ENCODE assay signal across 1 cellular context in the genomic region with DNA sequence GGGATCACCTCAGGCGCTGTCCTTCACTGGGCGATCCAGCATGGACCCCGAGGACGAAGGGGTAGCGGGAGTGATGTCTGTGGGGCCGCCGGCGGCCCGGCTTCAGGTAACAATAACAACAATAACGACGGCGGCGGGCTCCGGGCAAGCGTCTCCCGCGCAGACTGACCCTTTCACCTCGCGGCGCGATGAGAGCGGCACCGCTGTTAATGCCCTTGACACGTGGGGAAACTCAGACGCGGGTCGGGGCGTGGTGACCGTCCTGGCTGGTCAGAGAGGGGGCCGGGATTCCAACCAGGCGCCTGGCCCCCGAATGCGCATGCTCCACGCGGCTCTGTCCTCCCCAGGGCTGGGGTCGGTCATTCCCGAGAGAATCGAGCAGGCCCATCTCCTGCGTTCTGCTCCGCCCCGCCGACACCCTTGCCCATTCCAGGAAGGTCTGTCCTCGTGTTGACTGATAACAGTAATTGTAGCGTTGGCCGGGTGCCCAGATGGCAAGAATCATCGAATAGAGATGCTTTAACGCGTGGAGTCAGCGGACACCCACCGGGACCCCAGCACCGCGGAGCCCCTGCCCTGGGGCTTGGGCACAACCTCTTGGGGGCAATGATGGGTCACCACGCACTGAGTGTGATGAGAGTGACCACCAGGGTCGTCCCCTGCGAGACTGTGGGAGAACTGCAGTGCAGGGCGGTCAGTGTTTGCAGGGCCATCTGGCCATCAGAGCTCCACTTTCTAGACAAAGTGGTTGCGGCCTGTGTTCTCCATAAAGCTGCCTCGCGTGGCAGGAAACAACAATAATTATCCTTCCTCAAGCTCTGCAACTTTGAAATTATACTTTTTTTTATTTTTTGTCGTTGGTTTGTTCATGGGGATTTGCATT.
TF ChIP-seq lines count a peak whose summit lies in the region.

No MANE protein-coding gene starts in this region.

TF ChIP-seq in HepG2, 621 proteins besides CTCF, POLR2A, EP300 and RAD21 (continues in another document):
- TF ChIP-seq, protein P1, sequence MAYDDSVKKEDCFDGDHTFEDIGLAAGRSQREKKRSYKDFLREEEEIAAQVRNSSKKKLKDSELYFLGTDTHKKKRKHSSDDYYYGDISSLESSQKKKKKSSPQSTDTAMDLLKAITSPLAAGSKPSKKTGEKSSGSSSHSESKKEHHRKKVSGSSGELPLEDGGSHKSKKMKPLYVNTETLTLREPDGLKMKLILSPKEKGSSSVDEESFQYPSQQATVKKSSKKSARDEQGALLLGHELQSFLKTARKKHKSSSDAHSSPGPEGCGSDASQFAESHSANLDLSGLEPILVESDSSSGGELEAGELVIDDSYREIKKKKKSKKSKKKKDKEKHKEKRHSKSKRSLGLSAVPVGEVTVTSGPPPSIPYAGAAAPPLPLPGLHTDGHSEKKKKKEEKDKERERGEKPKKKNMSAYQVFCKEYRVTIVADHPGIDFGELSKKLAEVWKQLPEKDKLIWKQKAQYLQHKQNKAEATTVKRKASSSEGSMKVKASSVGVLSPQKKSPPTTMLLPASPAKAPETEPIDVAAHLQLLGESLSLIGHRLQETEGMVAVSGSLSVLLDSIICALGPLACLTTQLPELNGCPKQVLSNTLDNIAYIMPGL (CRISPR knock-in tag; IDR thresholded peaks at IDR 0.05; ENCODE audit: borderline replicate concordance in 1 of 2, low read depth in 1 of 2), result 0 out of 4 replicates have a peak, but pooled peaks of 1 of the 2 experiments have one; percentile 21
- TF ChIP-seq HNRNPK (IDR thresholded peaks at IDR 0.05; ENCODE audit: low read depth, low read length, poor library complexity, severe bottlenecking), result peak; percentile 6
- TF ChIP-seq SP2 (CRISPR knock-in tag; IDR thresholded peaks at IDR 0.05), result no peak
- TF ChIP-seq, protein P2, sequence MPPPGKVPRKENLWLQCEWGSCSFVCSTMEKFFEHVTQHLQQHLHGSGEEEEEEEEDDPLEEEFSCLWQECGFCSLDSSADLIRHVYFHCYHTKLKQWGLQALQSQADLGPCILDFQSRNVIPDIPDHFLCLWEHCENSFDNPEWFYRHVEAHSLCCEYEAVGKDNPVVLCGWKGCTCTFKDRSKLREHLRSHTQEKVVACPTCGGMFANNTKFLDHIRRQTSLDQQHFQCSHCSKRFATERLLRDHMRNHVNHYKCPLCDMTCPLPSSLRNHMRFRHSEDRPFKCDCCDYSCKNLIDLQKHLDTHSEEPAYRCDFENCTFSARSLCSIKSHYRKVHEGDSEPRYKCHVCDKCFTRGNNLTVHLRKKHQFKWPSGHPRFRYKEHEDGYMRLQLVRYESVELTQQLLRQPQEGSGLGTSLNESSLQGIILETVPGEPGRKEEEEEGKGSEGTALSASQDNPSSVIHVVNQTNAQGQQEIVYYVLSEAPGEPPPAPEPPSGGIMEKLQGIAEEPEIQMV (CRISPR knock-in tag; IDR thresholded peaks at IDR 0.05; ENCODE audit: low read depth), result no peak; the same call in 1 of the 2 replicates
- TF ChIP-seq TAF1 (CRISPR knock-in tag; IDR thresholded peaks at IDR 0.05), result no peak
- TF ChIP-seq, protein P3, sequence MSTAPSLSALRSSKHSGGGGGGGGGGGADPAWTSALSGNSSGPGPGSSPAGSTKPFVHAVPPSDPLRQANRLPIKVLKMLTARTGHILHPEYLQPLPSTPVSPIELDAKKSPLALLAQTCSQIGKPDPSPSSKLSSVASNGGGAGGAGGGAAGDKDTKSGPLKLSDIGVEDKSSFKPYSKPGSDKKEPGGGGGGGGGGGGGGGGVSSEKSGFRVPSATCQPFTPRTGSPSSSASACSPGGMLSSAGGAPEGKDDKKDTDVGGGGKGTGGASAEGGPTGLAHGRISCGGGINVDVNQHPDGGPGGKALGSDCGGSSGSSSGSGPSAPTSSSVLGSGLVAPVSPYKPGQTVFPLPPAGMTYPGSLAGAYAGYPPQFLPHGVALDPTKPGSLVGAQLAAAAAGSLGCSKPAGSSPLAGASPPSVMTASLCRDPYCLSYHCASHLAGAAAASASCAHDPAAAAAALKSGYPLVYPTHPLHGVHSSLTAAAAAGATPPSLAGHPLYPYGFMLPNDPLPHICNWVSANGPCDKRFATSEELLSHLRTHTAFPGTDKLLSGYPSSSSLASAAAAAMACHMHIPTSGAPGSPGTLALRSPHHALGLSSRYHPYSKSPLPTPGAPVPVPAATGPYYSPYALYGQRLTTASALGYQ (CRISPR knock-in tag; IDR thresholded peaks at IDR 0.05), result 0 out of 2 replicates have a peak, but pooled peaks have one; percentile 59
- TF ChIP-seq ZNF569 (CRISPR knock-in tag; IDR thresholded peaks at IDR 0.05; ENCODE audit: borderline replicate concordance), result no peak
- TF ChIP-seq ZKSCAN1 (IDR thresholded peaks at IDR 0.05; ENCODE audit: low read length), result no peak
- TF ChIP-seq ZNF839 (CRISPR knock-in tag; IDR thresholded peaks at IDR 0.05; ENCODE audit: borderline replicate concordance), result no peak
- TF ChIP-seq ZNF589 (CRISPR knock-in tag; conservative IDR thresholded peaks at IDR 0.05), result no peak
- no peak for TF ChIP-seq ATF7 (IDR thresholded peaks at IDR 0.05)
- TF ChIP-seq ATF7 (CRISPR knock-in tag; IDR thresholded peaks at IDR 0.05), result 0 out of 2 replicates have a peak, but pooled peaks have one; percentile 25
- no peak for TF ChIP-seq ZMAT3 (CRISPR knock-in tag; conservative IDR thresholded peaks at IDR 0.05)
- peak; percentile 70; the same call in 1 of the 2 replicates for TF ChIP-seq NFATC3 (CRISPR knock-in tag; IDR thresholded peaks at IDR 0.05)
- peak; percentile 84 for TF ChIP-seq IKZF4 (CRISPR knock-in tag; IDR thresholded peaks at IDR 0.05; ENCODE audit: borderline replicate concordance, low read depth, not compliant biosample characterization)
- no peak for TF ChIP-seq ZFP1 (CRISPR knock-in tag; IDR thresholded peaks at IDR 0.05)
- no peak for TF ChIP-seq SRSF4 (IDR thresholded peaks at IDR 0.05; ENCODE audit: low read depth, low read length, poor library complexity, severe bottlenecking)
- peak; percentile 61; the same call in 1 of the 2 replicates for TF ChIP-seq ZNF605 (CRISPR knock-in tag; IDR thresholded peaks at IDR 0.05)
- TF ChIP-seq, protein P4, sequence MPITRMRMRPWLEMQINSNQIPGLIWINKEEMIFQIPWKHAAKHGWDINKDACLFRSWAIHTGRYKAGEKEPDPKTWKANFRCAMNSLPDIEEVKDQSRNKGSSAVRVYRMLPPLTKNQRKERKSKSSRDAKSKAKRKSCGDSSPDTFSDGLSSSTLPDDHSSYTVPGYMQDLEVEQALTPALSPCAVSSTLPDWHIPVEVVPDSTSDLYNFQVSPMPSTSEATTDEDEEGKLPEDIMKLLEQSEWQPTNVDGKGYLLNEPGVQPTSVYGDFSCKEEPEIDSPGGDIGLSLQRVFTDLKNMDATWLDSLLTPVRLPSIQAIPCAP (CRISPR knock-in tag; IDR thresholded peaks at IDR 0.05; ENCODE audit: low read depth), result no peak
- TF ChIP-seq MTA1 (CRISPR knock-in tag; IDR thresholded peaks at IDR 0.05; ENCODE audit: borderline replicate concordance), result peak; percentile 57; the same call in 1 of the 2 replicates
- TF ChIP-seq MBNL3 (CRISPR knock-in tag; conservative IDR thresholded peaks at IDR 0.05), result no peak
- no peak for TF ChIP-seq ZNF354B (CRISPR knock-in tag; IDR thresholded peaks at IDR 0.05)
- TF ChIP-seq ZNF20 (CRISPR knock-in tag; IDR thresholded peaks at IDR 0.05), result no peak
- TF ChIP-seq KDM2A (CRISPR knock-in tag; IDR thresholded peaks at IDR 0.05; ENCODE audit: borderline replicate concordance, low read depth), result peak; percentile 18; the same call in 1 of the 2 replicates
- TF ChIP-seq ZNF782 (CRISPR knock-in tag; IDR thresholded peaks at IDR 0.05; ENCODE audit: borderline replicate concordance), result no peak; the same call in 1 of the 2 replicates
- TF ChIP-seq, protein P5, sequence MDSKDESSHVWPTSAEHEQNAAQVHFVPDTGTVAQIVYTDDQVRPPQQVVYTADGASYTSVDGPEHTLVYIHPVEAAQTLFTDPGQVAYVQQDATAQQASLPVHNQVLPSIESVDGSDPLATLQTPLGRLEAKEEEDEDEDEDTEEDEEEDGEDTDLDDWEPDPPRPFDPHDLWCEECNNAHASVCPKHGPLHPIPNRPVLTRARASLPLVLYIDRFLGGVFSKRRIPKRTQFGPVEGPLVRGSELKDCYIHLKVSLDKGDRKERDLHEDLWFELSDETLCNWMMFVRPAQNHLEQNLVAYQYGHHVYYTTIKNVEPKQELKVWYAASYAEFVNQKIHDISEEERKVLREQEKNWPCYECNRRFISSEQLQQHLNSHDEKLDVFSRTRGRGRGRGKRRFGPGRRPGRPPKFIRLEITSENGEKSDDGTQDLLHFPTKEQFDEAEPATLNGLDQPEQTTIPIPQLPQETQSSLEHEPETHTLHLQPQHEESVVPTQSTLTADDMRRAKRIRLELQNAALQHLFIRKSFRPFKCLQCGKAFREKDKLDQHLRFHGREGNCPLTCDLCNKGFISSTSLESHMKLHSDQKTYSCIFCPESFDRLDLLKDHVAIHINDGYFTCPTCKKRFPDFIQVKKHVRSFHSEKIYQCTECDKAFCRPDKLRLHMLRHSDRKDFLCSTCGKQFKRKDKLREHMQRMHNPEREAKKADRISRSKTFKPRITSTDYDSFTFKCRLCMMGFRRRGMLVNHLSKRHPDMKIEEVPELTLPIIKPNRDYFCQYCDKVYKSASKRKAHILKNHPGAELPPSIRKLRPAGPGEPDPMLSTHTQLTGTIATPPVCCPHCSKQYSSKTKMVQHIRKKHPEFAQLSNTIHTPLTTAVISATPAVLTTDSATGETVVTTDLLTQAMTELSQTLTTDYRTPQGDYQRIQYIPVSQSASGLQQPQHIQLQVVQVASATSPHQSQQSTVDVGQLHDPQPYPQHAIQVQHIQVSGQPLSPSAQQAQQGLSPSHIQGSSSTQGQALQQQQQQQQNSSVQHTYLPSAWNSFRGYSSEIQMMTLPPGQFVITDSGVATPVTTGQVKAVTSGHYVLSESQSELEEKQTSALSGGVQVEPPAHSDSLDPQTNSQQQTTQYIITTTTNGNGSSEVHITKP (CRISPR knock-in tag; IDR thresholded peaks at IDR 0.05; ENCODE audit: low read depth), result 0 out of 2 replicates have a peak, but pooled peaks have one; percentile 22
- no peak for TF ChIP-seq HCFC1 (IDR thresholded peaks at IDR 0.05; ENCODE audit: low read depth, low read length)
- no peak for TF ChIP-seq ZNF333 (CRISPR knock-in tag; IDR thresholded peaks at IDR 0.05; ENCODE audit: borderline replicate concordance)
- no peak for TF ChIP-seq ADNP (CRISPR knock-in tag; IDR thresholded peaks at IDR 0.05)
- 0 out of 2 replicates have a peak, but pooled peaks have one; percentile 7 for TF ChIP-seq ZNF205 (CRISPR knock-in tag; IDR thresholded peaks at IDR 0.05)
- TF ChIP-seq SMARCC2 (IDR thresholded peaks at IDR 0.05), result no peak
- TF ChIP-seq, protein P6, sequence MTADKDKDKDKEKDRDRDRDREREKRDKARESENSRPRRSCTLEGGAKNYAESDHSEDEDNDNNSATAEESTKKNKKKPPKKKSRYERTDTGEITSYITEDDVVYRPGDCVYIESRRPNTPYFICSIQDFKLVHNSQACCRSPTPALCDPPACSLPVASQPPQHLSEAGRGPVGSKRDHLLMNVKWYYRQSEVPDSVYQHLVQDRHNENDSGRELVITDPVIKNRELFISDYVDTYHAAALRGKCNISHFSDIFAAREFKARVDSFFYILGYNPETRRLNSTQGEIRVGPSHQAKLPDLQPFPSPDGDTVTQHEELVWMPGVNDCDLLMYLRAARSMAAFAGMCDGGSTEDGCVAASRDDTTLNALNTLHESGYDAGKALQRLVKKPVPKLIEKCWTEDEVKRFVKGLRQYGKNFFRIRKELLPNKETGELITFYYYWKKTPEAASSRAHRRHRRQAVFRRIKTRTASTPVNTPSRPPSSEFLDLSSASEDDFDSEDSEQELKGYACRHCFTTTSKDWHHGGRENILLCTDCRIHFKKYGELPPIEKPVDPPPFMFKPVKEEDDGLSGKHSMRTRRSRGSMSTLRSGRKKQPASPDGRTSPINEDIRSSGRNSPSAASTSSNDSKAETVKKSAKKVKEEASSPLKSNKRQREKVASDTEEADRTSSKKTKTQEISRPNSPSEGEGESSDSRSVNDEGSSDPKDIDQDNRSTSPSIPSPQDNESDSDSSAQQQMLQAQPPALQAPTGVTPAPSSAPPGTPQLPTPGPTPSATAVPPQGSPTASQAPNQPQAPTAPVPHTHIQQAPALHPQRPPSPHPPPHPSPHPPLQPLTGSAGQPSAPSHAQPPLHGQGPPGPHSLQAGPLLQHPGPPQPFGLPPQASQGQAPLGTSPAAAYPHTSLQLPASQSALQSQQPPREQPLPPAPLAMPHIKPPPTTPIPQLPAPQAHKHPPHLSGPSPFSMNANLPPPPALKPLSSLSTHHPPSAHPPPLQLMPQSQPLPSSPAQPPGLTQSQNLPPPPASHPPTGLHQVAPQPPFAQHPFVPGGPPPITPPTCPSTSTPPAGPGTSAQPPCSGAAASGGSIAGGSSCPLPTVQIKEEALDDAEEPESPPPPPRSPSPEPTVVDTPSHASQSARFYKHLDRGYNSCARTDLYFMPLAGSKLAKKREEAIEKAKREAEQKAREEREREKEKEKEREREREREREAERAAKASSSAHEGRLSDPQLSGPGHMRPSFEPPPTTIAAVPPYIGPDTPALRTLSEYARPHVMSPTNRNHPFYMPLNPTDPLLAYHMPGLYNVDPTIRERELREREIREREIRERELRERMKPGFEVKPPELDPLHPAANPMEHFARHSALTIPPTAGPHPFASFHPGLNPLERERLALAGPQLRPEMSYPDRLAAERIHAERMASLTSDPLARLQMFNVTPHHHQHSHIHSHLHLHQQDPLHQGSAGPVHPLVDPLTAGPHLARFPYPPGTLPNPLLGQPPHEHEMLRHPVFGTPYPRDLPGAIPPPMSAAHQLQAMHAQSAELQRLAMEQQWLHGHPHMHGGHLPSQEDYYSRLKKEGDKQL (CRISPR knock-in tag; IDR thresholded peaks at IDR 0.05; ENCODE audit: low read depth), result no peak
- TF ChIP-seq, protein P7, sequence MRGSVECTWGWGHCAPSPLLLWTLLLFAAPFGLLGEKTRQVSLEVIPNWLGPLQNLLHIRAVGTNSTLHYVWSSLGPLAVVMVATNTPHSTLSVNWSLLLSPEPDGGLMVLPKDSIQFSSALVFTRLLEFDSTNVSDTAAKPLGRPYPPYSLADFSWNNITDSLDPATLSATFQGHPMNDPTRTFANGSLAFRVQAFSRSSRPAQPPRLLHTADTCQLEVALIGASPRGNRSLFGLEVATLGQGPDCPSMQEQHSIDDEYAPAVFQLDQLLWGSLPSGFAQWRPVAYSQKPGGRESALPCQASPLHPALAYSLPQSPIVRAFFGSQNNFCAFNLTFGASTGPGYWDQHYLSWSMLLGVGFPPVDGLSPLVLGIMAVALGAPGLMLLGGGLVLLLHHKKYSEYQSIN (CRISPR knock-in tag; IDR thresholded peaks at IDR 0.05; ENCODE audit: borderline replicate concordance), result no peak
- TF ChIP-seq MAFK (conservative IDR thresholded peaks at IDR 0.05 in 1 of 2, IDR thresholded peaks at IDR 0.05 in 1 of 2; ENCODE audit: low read length in 2 of 2), result no peak
- TF ChIP-seq, protein P8, sequence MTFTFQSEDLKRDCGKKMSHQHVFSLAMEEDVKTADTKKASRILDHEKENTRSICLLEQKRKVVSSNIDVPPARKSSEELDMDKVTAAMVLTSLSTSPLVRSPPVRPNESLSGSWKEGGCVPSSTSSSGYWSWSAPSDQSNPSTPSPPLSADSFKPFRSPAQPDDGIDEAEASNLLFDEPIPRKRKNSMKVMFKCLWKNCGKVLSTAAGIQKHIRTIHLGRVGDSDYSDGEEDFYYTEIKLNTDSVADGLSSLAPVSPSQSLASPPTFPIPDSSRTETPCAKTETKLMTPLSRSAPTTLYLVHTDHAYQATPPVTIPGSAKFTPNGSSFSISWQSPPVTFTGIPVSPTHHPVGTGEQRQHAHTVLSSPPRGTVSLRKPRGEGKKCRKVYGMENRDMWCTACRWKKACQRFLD (CRISPR knock-in tag; IDR thresholded peaks at IDR 0.05; ENCODE audit: borderline replicate concordance), result 0 out of 2 replicates have a peak, but pooled peaks have one; percentile 30
- no peak for TF ChIP-seq ZNF331 (CRISPR knock-in tag; IDR thresholded peaks at IDR 0.05)
- TF ChIP-seq ZNF614 (CRISPR knock-in tag; IDR thresholded peaks at IDR 0.05; ENCODE audit: borderline replicate concordance), result no peak
- no peak for TF ChIP-seq RARG (CRISPR knock-in tag; IDR thresholded peaks at IDR 0.05; ENCODE audit: low read depth)
